ENCODE assay signal across 8 cellular contexts in genomic region chr17:1484060-1484535, GRCh38. TPM values are rescaled to one million over a fixed set of nuclear protein-coding genes. Genes with fewer than 3 reads are reported as not detected.
DNase-seq lines count a peak whose midpoint lies in the region; ATAC-seq and TF ChIP-seq lines count a peak whose summit lies in the region.

No MANE protein-coding gene starts in this region.

- ATAC-seq in RWPE2 (ENCODE audit: low read depth) = no peak
- no peak for ATAC-seq in GM18498 (IDR thresholded peaks at IDR 0.05; ENCODE audit: unreplicated experiment)

- intact Hi-C loops in Calu3 (cut with micrococcal nuclease; ENCODE audit: unreplicated experiment) = no loop called here
- intact Hi-C loops in A673 (cut with micrococcal nuclease; ENCODE audit: unreplicated experiment) = no loop called here

- no peaks in the 10 kb centered on the region for H3K27me3 Mint-ChIP-seq in Calu3 (ENCODE audit: unreplicated experiment)

- CTCF ChIA-PET in Calu3 (lab: Charles Lee) (interaction anchor here (0.6 kb wide), 1 partner anchor 13 kb away, joined by 3 read pairs; no protein-coding TSS in a partner anchor), A673 (lab: Charles Lee) (no interaction called here)

- BruUV-seq in Calu3 (replicated peaks; lab: Mats Ljungman, UMichigan) = no TSS peak
- BruUV-seq in A673 (replicated peaks; lab: Mats Ljungman, UMichigan) = no TSS peak

- H3K9me3 ChIP-seq in RWPE2 (ENCODE audit: severe bottlenecking) (no peaks in the 10 kb centered on the region), A673 (ENCODE audit: low read depth, low read length, poor library complexity, severe bottlenecking) (no peaks in the 10 kb centered on the region)

- H3K4me3 ChIP-seq in RWPE2 (ENCODE audit: severe bottlenecking) (no peak overlapping the region), foreskin fibroblast (ENCODE audit: low read depth in 1 of 2, low read length in 2 of 2) (peak overlapping the region; percentile 78 to 81), rectal smooth muscle tissue (ENCODE audit: low read length) (peak overlapping the region; percentile 69), A673 (ENCODE audit: low read depth, low read length, poor library complexity, severe bottlenecking) (no peak overlapping the region)

- H3K27ac ChIP-seq in RWPE2 (ENCODE audit: poor library complexity, severe bottlenecking) (peak overlapping the region; percentile 93), rectal smooth muscle tissue (ENCODE audit: low read depth, low read length) (peak overlapping the region; percentile 58), A673 (ENCODE audit: low read depth, low read length, poor library complexity, severe bottlenecking) (no peak overlapping the region)

- POLR2A ChIA-PET in A673 (lab: Charles Lee; ENCODE audit: low non-redundant PET) = interaction anchor here (0.7 kb wide), 1 partner anchor 482 kb away, joined by 4 read pairs; no protein-coding TSS in a partner anchor

- H3K9me3 Mint-ChIP-seq in Calu3 (ENCODE audit: low read depth, unreplicated experiment) = no peaks in the 10 kb centered on the region

- TF ChIP-seq CTCF in Calu3 (IDR thresholded peaks at IDR 0.05; ENCODE audit: unreplicated experiment) (no peak), RWPE2 (IDR thresholded peaks at IDR 0.05; ENCODE audit: poor library complexity, severe bottlenecking) (no peak), foreskin fibroblast (IDR thresholded peaks at IDR 0.05; ENCODE audit: low read depth, low read length) (no peak), A673 (conservative IDR thresholded peaks at IDR 0.05; ENCODE audit: low read depth, low read length) (no peak)

- no peaks in the 10 kb centered on the region for H3K4me1 Mint-ChIP-seq in Calu3 (ENCODE audit: low read depth, unreplicated experiment)

- peak overlapping the region; percentile 58 for H3K4me3 Mint-ChIP-seq in Calu3 (ENCODE audit: low read depth, unreplicated experiment)

- H3K36me3 Mint-ChIP-seq in Calu3 (ENCODE audit: insufficient read depth, unreplicated experiment) = peaks cover 71% of the 10 kb centered on the region

- H3K27ac Mint-ChIP-seq in Calu3 (ENCODE audit: unreplicated experiment) = peak overlapping the region; percentile 81

- DNase-seq in Calu3 (no peak), RWPE2 (ENCODE audit: low spot score) (no peak), foreskin fibroblast (no peak), LoVo (ENCODE audit: low spot score) (no peak), dermis blood vessel endothelial cell (no peak), A673 (ENCODE audit: low spot score) (no peak)

- no peak overlapping the region for H3K9ac ChIP-seq in rectal smooth muscle tissue (ENCODE audit: low read length)

- no peaks in the 10 kb centered on the region for H3K27me3 ChIP-seq in RWPE2 (ENCODE audit: insufficient read depth, poor library complexity, severe bottlenecking)
- no peaks in the 10 kb centered on the region for H3K27me3 ChIP-seq in rectal smooth muscle tissue (ENCODE audit: control insufficient read depth, insufficient read depth, low read length)
- no peaks in the 10 kb centered on the region for H3K27me3 ChIP-seq in A673 (replicated peaks; ENCODE audit: insufficient read depth, low read depth, low read length, poor library complexity)

- H3K4me1 ChIP-seq in RWPE2 (ENCODE audit: insufficient read depth, poor library complexity, severe bottlenecking) = peaks cover 14% of the 10 kb centered on the region
- H3K4me1 ChIP-seq in rectal smooth muscle tissue (ENCODE audit: control insufficient read depth, insufficient read depth, low read length) = peaks cover 18% of the 10 kb centered on the region
- peaks cover 12% of the 10 kb centered on the region for H3K4me1 ChIP-seq in A673 (ENCODE audit: insufficient read depth, low read length, poor library complexity, severe bottlenecking)

- peaks cover 34% of the 10 kb centered on the region for H3K36me3 ChIP-seq in RWPE2 (ENCODE audit: low read depth)
- peaks cover 6% of the 10 kb centered on the region for H3K36me3 ChIP-seq in rectal smooth muscle tissue (ENCODE audit: control insufficient read depth, insufficient read depth, low read length)
- H3K36me3 ChIP-seq in A673 (ENCODE audit: insufficient read depth, low read length, poor library complexity, severe bottlenecking) = peaks cover 27% of the 10 kb centered on the region

RNA-seq across cellular contexts. Expression of gene MYO1C, which starts 8.4 kb away (rescaled TPM):
- total RNA-seq in Calu3 (2022) (117 and 134 TPM in 2 replicates), dermis blood vessel endothelial cell (193 and 439 TPM in 2 replicates), A673 (2021) (101 and 103 TPM in 2 replicates)

RNA-seq across cellular contexts. Expression of gene CRK, which starts 28.1 kb away (rescaled TPM):
- total RNA-seq in Calu3 (2022) (38.9 and 40.0 TPM in 2 replicates), dermis blood vessel endothelial cell (162 and 166 TPM in 2 replicates), A673 (2021) (85.9 and 86.5 TPM in 2 replicates)

RNA-seq across cellular contexts. Expression of gene INPP5K, which starts 32.3 kb away (rescaled TPM):
- total RNA-seq in Calu3 (2022) (15.4 and 18.7 TPM in 2 replicates), dermis blood vessel endothelial cell (74.7 and 88.0 TPM in 2 replicates), A673 (2021) (26.2 and 27.5 TPM in 2 replicates)

Comparison
In these comparisons a context has a peak if more than half of its experiments do, and no peak if none do; other contexts are left out.
1. H3K4me3 ChIP-seq: peak in foreskin fibroblast (2 of 2) and rectal smooth muscle tissue (single experiment); none in RWPE2 (single experiment) and A673 (single experiment).